23 cellular contexts compared by ENCODE assay signal in the genomic region with DNA sequence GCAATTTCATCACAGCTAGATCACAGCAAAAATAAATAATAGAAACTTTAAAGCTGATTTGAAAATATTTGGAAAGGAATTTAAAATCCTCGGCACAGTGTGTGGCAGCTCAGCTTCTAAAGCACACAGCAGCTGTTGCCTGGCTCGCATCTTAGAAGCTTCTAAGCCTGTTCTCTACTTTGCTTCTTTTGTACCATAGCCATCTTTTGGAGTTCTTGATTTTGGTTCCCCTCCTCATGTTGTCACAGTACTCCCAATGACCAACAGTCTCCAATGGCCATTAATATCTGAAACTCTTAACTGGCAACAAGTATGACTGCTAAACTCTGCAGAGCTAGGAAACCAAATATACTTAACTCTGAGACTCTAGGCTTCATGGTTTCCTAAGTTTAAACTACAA.
"Had no signal": no experiment of that assay in that cellular context is flagged by ENCODE, and none has a peak within 500 bp of the region (broad histone marks: within the 10 kb centered on the region; RNA-seq: fewer than 3 reads in every experiment).

No MANE protein-coding gene starts in this region.

- H3K36me3 ChIP-seq: vagina had no signal

- H3K27ac Mint-ChIP-seq: activated B cell treated with CpG ODN at 0.5 μM for 24 hours; activated CD4-positive, alpha-beta memory T cell treated with anti-CD3 and anti-CD28 coated beads for 36 hours; activated naive CD4-positive, alpha-beta T cell treated with anti-CD3 and anti-CD28 coated beads, Interleukin-2, amount 50 U/mL, for 72 hours; activated T-helper 1 cell treated with anti-CD3 and anti-CD28 coated beads, Interleukin-12 subunit alpha, Interleukin-12 subunit beta, Interleukin-2, Interleukin-4 antibody, amounts not matched to agents 30 ng/mL and 10 ng/mL and 1 ng/mL, durations not matched to agents 14 hours and 24 hours and 36 hours; T-helper 2 cell treated with Interferon-gamma antibody and Interleukin-4, amounts not matched to agents 5 μg/mL and 100 μg/mL, for 36 hours had no signal

- ATAC-seq: activated naive CD4-positive, alpha-beta T cell treated with anti-CD3 and anti-CD28 coated beads, Interleukin-2, amount 50 U/mL, for 72 hours; esophagus mucosa; gastroesophageal sphincter; heart right ventricle; left ventricle myocardium superior; natural killer cell had no signal

- H3K9me3 ChIP-seq: gastroesophageal sphincter, heart right ventricle, transverse colon, vagina had no signal

- H3K4me3 Mint-ChIP-seq: activated B cell treated with CpG ODN at 0.5 μM for 24 hours; activated CD4-positive, alpha-beta memory T cell treated with anti-CD3 and anti-CD28 coated beads for 36 hours; activated T-helper 1 cell treated with anti-CD3 and anti-CD28 coated beads, Interleukin-12 subunit alpha, Interleukin-12 subunit beta, Interleukin-2, Interleukin-4 antibody, amounts not matched to agents 30 ng/mL and 10 ng/mL and 1 ng/mL, durations not matched to agents 14 hours and 24 hours and 36 hours; natural killer cell; T-helper 2 cell treated with Interferon-gamma antibody and Interleukin-4, amounts not matched to agents 5 μg/mL and 100 μg/mL, for 36 hours had no signal

- H3K4me3 ChIP-seq: gastroesophageal sphincter, heart right ventricle, transverse colon, vagina had no signal

- H3K27me3 ChIP-seq: gastroesophageal sphincter, heart right ventricle, transverse colon, vagina had no signal

- H3K9me3 Mint-ChIP-seq: activated B cell treated with CpG ODN at 0.5 μM for 24 hours; activated CD4-positive, alpha-beta memory T cell treated with anti-CD3 and anti-CD28 coated beads for 36 hours; activated naive CD4-positive, alpha-beta T cell treated with anti-CD3 and anti-CD28 coated beads, Interleukin-2, amount 50 U/mL, for 72 hours; activated T-helper 1 cell treated with anti-CD3 and anti-CD28 coated beads, Interleukin-12 subunit alpha, Interleukin-12 subunit beta, Interleukin-2, Interleukin-4 antibody, amounts not matched to agents 30 ng/mL and 10 ng/mL and 1 ng/mL, durations not matched to agents 14 hours and 24 hours and 36 hours; natural killer cell; T-helper 2 cell treated with Interferon-gamma antibody and Interleukin-4, amounts not matched to agents 5 μg/mL and 100 μg/mL, for 36 hours had no signal

- H3K36me3 Mint-ChIP-seq: activated CD4-positive, alpha-beta memory T cell treated with anti-CD3 and anti-CD28 coated beads for 36 hours; activated naive CD4-positive, alpha-beta T cell treated with anti-CD3 and anti-CD28 coated beads, Interleukin-2, amount 50 U/mL, for 72 hours; natural killer cell had no signal

- H3K27me3 Mint-ChIP-seq: activated B cell treated with CpG ODN at 0.5 μM for 24 hours; activated CD4-positive, alpha-beta memory T cell treated with anti-CD3 and anti-CD28 coated beads for 36 hours had no signal

- H3K27ac ChIP-seq: gastroesophageal sphincter, heart right ventricle, vagina had no signal

- DNase-seq: activated B cell treated with CpG ODN at 0.5 μM for 24 hours; activated CD4-positive, alpha-beta memory T cell treated with anti-CD3 and anti-CD28 coated beads for 36 hours; activated CD4-positive, alpha-beta T cell treated with anti-CD3 and anti-CD28 coated beads for 4 hours; activated gamma-delta T cell treated with Interleukin-2 at 50 U/mL for 16 hours; activated T-cell treated with anti-CD3 and anti-CD28 coated beads for 4 hours; heart right ventricle; kidney glomerular epithelial cell; left ventricle myocardium superior; mesenchymal stem cell; natural killer cell; nucleus accumbens; posterior cingulate gyrus; stimulated activated naive CD4-positive, alpha-beta T cell treated with Interleukin-2 at 50 U/mL for 16 hours; transverse colon had no signal

- H3K4me1 ChIP-seq: vagina had no signal

- FAIRE-seq: colon, endometrium, TTC549 had no signal
